8 cellular contexts compared by ENCODE assay signal in the genomic region with DNA sequence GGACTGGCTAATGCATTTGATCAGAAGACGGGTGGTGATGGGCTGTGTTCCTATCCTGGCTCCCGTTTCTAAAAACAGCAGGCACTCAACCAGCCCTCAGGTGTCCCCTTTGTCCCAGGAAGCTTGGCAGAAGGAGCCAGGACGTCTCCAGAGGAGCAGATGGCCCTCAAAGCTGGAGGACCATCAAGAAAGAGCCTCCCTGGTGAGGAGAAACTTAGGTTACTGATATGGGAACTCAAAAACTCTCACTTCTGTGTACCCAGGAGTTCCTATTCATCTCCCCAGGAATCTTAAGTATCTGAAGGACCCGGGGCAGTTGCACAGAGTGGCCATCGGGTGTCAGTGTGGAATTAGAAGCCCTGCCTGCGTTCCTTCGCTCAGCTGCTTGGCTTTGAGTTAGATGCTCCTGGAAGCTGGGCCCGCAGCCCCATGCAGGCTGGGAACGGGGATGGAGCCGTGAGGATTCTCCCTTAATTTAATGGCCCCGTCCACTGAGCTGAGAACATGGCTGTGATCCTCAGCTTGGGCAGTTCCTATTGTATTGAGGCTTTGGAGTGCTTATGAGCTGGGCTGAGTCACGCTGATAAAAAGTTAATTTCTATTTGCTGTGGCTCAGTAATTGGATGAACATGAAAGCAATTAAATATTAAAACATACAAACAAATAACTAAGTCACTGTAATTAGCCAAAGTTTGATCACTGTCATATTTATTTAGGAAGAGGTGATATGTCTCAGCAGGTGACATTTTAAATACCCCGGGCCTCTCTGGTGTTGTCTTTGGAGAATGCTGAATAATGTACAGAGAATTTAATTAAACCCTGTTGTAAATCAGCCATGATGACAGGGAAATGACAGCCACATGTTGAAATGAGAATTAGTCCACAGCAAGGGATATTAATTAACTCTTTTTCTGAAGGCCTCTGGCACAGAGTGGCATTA.
DNase-seq lines count a peak whose midpoint lies in the region; ATAC-seq and TF ChIP-seq lines count a peak whose summit lies in the region.

No MANE protein-coding gene starts in this region.

- intact Hi-C loops in left ventricle myocardium superior (cut with micrococcal nuclease): loop anchor here (5.0 kb wide), 1 partner anchor 469 kb away; no protein-coding TSS in a partner anchor

- DNase-seq in GM10266 (ENCODE audit: extremely low spot score) (peak; percentile 77), NCI-H1436 treated with DMSO at 0.1 percent for 48 hours (lab: John Stamatoyannopoulos, UW) (peak; percentile 55), SW480 (ENCODE audit: low spot score) (peak; percentile 82), amygdala (lab: John Stamatoyannopoulos, UW) (peak in 53 of 56 donors; percentile 19 to 89 (median 68)), left ventricle myocardium superior (peak; percentile 84), retinal pigment epithelial cell (ENCODE audit: low read depth) (peak; percentile 30)

- no peak overlapping the region for H3K4me3 ChIP-seq in retinal pigment epithelial cell (ENCODE audit: low read length)

- TF ChIP-seq CTCF in GM10266 (IDR thresholded peaks at IDR 0.05; ENCODE audit: control insufficient read depth, insufficient read depth, low read depth, missing control alignments) (peak; percentile 81), retinal pigment epithelial cell (conservative IDR thresholded peaks at IDR 0.05; ENCODE audit: low read depth, low read length) (peak; percentile 97)

- no peak for TF ChIP-seq POLR2A in GM18505 (IDR thresholded peaks at IDR 0.05; ENCODE audit: borderline replicate concordance, extremely low read depth, insufficient read depth, insufficient read length)

- ATAC-seq in left ventricle myocardium superior (peak; percentile 95), GM21447 (IDR thresholded peaks at IDR 0.05; ENCODE audit: unreplicated experiment) (no peak), GM18505 (IDR thresholded peaks at IDR 0.05; ENCODE audit: unreplicated experiment) (no peak)

Comparison
In these comparisons a context has a peak if more than half of its experiments do, and no peak if none do; other contexts are left out.
1. DNase-seq: peak in every context shown above with its lines; median percentile 84 in left ventricle myocardium superior; 82 in SW480; 77 in GM10266; 68 in amygdala; 55 in NCI-H1436 treated with DMSO at 0.1 percent for 48 hours; 30 in retinal pigment epithelial cell.